In the genomic region with DNA sequence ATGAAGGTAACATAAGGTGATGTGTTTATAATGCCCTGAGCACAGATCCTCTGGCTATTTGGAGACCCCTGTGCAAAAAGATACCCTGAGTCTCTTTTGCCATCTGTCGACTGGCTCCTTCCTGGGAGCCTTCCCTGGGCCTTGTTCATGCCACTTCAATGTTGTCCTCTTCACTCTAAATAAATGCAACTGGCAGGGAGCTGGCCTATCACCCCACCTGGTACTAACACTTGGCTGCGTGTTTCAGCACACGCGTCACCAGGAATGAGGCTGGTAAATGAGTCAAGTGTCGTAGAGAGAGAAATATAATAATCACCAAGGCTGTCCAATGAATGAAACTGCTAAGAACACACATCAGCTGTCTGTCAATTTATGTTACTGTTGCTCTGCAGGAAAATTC, we compare ENCODE assay signal across 18 cellular contexts.
DNase-seq lines count a peak whose midpoint lies in the region; ATAC-seq and TF ChIP-seq lines count a peak whose summit lies in the region.
"Had no signal": no experiment of that assay in that cellular context is flagged by ENCODE, and none has a peak within 500 bp of the region (broad histone marks: within the 10 kb centered on the region; RNA-seq: fewer than 3 reads in every experiment).

No MANE protein-coding gene starts in this region.

- intact Hi-C loops in psoas muscle (cut with DNase I) = loop anchor here in 1 of 2 donors (10.0 kb wide), 1 partner anchor 656 kb away; no protein-coding TSS in a partner anchor

- peak overlapping the region; percentile 77 for H3K27ac ChIP-seq in psoas muscle
- H3K27ac ChIP-seq: 22Rv1, tibial nerve had no signal

- TF ChIP-seq CTCF in epithelial cell of esophagus (IDR thresholded peaks at IDR 0.05; ENCODE audit: insufficient read depth, low read depth, low read length, missing control alignments) = no peak
- TF ChIP-seq CTCF in psoas muscle (IDR thresholded peaks at IDR 0.05) = no peak

- H3K4me3 ChIP-seq in epithelial cell of esophagus (ENCODE audit: low read length) (no peak overlapping the region), psoas muscle (no peak overlapping the region)
- H3K4me3 ChIP-seq: tibial nerve had no signal

- ATAC-seq in psoas muscle = peak; percentile 97 to 100 (median 99)
- ATAC-seq in GM21786 (IDR thresholded peaks at IDR 0.05; ENCODE audit: unreplicated experiment) = no peak
- ATAC-seq: naive thymus-derived CD8-positive, alpha-beta T cell; stimulated activated memory B cell treated with anti-CD40 and anti-IgM and Interleukin-4, amounts not matched to agents 10 μg/mL and 1 μg/mL and 100 μg/mL, for 72 hours; T-cell had no signal

- peaks cover 14% of the 10 kb centered on the region for H3K4me1 ChIP-seq in psoas muscle
- H3K4me1 ChIP-seq: BE2C had no signal

- H3K27me3 ChIP-seq in psoas muscle (ENCODE audit: insufficient read depth in 3 of 3, low read length in 2 of 3) = no peaks in the 10 kb centered on the region
- H3K27me3 ChIP-seq: BE2C, tibial nerve had no signal

- no peaks in the 10 kb centered on the region for H3K9me3 ChIP-seq in psoas muscle
- H3K9me3 ChIP-seq: BE2C, tibial nerve had no signal

- DNase-seq in DMS53 (lab: John Stamatoyannopoulos, UW) = peak; percentile 18
- no peak for DNase-seq in DMS53 treated with DMSO at 0.1 percent for 48 hours (lab: John Stamatoyannopoulos, UW; ENCODE audit: unreplicated experiment)
- DNase-seq in NCI-H510A treated with DMSO at 0.1 percent for 48 hours (lab: John Stamatoyannopoulos, UW) = peak; percentile 36
- peak; percentile 59 for DNase-seq in epithelial cell of esophagus (ENCODE audit: low read depth)
- DNase-seq in psoas muscle = peak in 1 of 2 donors; percentile 79
- DNase-seq in pons (ENCODE audit: low spot score) = no peak
- DNase-seq in D341Med (ENCODE audit: low spot score) = no peak
- DNase-seq: activated naive CD4-positive, alpha-beta T cell treated with anti-CD3 and anti-CD28 coated beads, Interleukin-2, amount 10 ng/mL, durations not matched to agents 7 days and 5 days; BE2C; Calu3; Kasumi-1; naive thymus-derived CD8-positive, alpha-beta T cell; NCI-H146; T-cell had no signal

- H3K36me3 ChIP-seq in psoas muscle (ENCODE audit: insufficient read depth in 1 of 2, low read depth in 1 of 2) = no peaks in the 10 kb centered on the region
- H3K36me3 ChIP-seq: BE2C, tibial nerve had no signal

- 35 to 53% (median 35%) methylated on average over 5 of the region's 5 CpGs for WGBS in psoas muscle, 3 donors

Comparison
In these comparisons a context has a peak if more than half of its experiments do, and no peak if none do; other contexts are left out.
1. DNase-seq: peak in DMS53 (single experiment), NCI-H510A treated with DMSO at 0.1 percent for 48 hours (single experiment) and epithelial cell of esophagus (single experiment); none in DMS53 treated with DMSO at 0.1 percent for 48 hours (single experiment), pons (single experiment) and D341Med (single experiment).